Comparison of ENCODE assay signal across 19 cellular contexts in genomic region chr7:31975546-31975945, GRCh38.
A peak's percentile ranks its signal among the peaks of the same experiment; 100 is the strongest.
DNase-seq lines count a peak whose midpoint lies in the region; ATAC-seq, FAIRE-seq and TF ChIP-seq lines count a peak whose summit lies in the region.
"Had no signal": no experiment of that assay in that cellular context is flagged by ENCODE, and none has a peak within 500 bp of the region (broad histone marks: within the 10 kb centered on the region; RNA-seq: fewer than 3 reads in every experiment).

No MANE protein-coding gene starts in this region.

- H3K4me3 ChIP-seq in left ventricle myocardium inferior: no peak overlapping the region
- H3K4me3 ChIP-seq in GM12878: no peak overlapping the region
- H3K4me3 ChIP-seq: HAP-1 had no signal

- no peak overlapping the region for H2AFZ ChIP-seq in GM12878 (ENCODE audit: control insufficient read depth, low read depth, low read length)

- H3K9me3 ChIP-seq in left ventricle myocardium inferior (replicated peaks): peaks cover 11% of the 10 kb centered on the region
- H3K9me3 ChIP-seq in GM12878 (replicated peaks; ENCODE audit: control insufficient read depth, insufficient read depth, low read length): no peaks in the 10 kb centered on the region; the same call in 2 of the 3 replicates
- H3K9me3 ChIP-seq: HAP-1 had no signal

- no peak overlapping the region for H3K4me2 ChIP-seq in GM12878 (ENCODE audit: control insufficient read depth, insufficient read depth)

- H3K27me3 ChIP-seq in left ventricle myocardium inferior (ENCODE audit: low read depth) (no peaks in the 10 kb centered on the region), GM12878 (replicated peaks in 1 of 2; ENCODE audit: control insufficient read depth in 2 of 2, insufficient read depth in 2 of 2, low read length in 1 of 2) (no peaks in the 10 kb centered on the region; a peak in 2 of 4 replicates)

- FAIRE-seq in GM12878 (lab: Jason Lieb, UNC): no peak
- FAIRE-seq: GM12891, GM18507, GM19239, H54 had no signal

- no peaks in the 10 kb centered on the region for H3K79me2 ChIP-seq in GM12878 (ENCODE audit: control insufficient read depth, insufficient read depth, low read length)

- DNase-seq in left ventricle myocardium inferior: no peak
- DNase-seq in cardiac septum (ENCODE audit: low spot score): no peak
- no peak for DNase-seq in GM12878 (ENCODE audit: low read depth, low spot score)
- no peak for DNase-seq in dedifferentiated amniotic fluid mesenchymal stem cell (ENCODE audit: extremely low spot score)
- DNase-seq in NK-92 (lab: John Stamatoyannopoulos, UW; ENCODE audit: unreplicated experiment): no peak
- DNase-seq: C1 segment of cervical spinal cord; Calu3; CD4-positive, alpha-beta memory T cell; COR-L47; DMS53; DMS79 treated with DMSO at 0.1 percent for 48 hours; GOT3; HFFc6 had no signal

- no peaks in the 10 kb centered on the region for H4K20me1 ChIP-seq in GM12878 (ENCODE audit: control insufficient read depth, insufficient read depth)

- H3K36me3 ChIP-seq in left ventricle myocardium inferior (peaks cover 14% of the 10 kb centered on the region), GM12878 (ENCODE audit: control insufficient read depth in 2 of 2, insufficient read depth in 2 of 2, low read length in 1 of 2) (no peaks in the 10 kb centered on the region)
- H3K36me3 ChIP-seq: HAP-1 had no signal

- POLR2A ChIA-PET in GM12878 (lab: Charles Lee): no interaction called here

- intact Hi-C loops in left ventricle myocardium inferior (cut with micrococcal nuclease): no loop called here
- intact Hi-C loops in cardiac septum (cut with DNase I): no loop called here
- intact Hi-C loops in GM12878 (cut with micrococcal nuclease; ENCODE audit: unreplicated experiment): no loop called here

- H3K27ac ChIP-seq in left ventricle myocardium inferior (replicated peaks) (peak overlapping the region; percentile 34), GM12878 (ENCODE audit: control insufficient read depth, insufficient read depth) (no peak overlapping the region)

- RAD21 ChIA-PET in GM12878 (lab: Charles Lee; ENCODE audit: unreplicated experiment): no interaction called here

- TF ChIP-seq RAD21 in GM12878 (IDR thresholded peaks at IDR 0.05; ENCODE audit: insufficient read depth, low read depth, low read length): no peak

- 11% methylated on average over 5 of the region's 5 CpGs for WGBS in GM12878 (ENCODE audit: insufficient coverage, insufficient replicate concordance, low lambda C conversion rate, missing lambda C conversion rate)

- no peak overlapping the region for H3K9ac ChIP-seq in GM12878 (ENCODE audit: control insufficient read depth, insufficient read depth, low read length)

- BruUV-seq in GM12878 (replicated peaks; lab: Mats Ljungman, UMichigan): no TSS peak

- no peak for TF ChIP-seq EP300 in GM12878 (IDR thresholded peaks at IDR 0.05; ENCODE audit: borderline replicate concordance in 1 of 2, control insufficient read depth in 1 of 2, low read depth in 2 of 2, low read length in 2 of 2)

- no peak for TF ChIP-seq CTCF in left ventricle myocardium inferior (IDR thresholded peaks at IDR 0.05; ENCODE audit: borderline replicate concordance)
- TF ChIP-seq CTCF in GM12878 (IDR thresholded peaks at IDR 0.05 in 2 of 3, conservative IDR thresholded peaks at IDR 0.05 in 1 of 3; ENCODE audit: control insufficient read depth in 2 of 3, extremely low read depth in 1 of 3, insufficient read depth in 1 of 3, low read depth in 3 of 3, low read length in 3 of 3): no peak

- ATAC-seq in GM18868 (IDR thresholded peaks at IDR 0.05; ENCODE audit: unreplicated experiment) (peak; percentile 76), GM12878 (no peak; the same call in 1 of the 3 replicates)

- H3K4me1 ChIP-seq in left ventricle myocardium inferior: peaks cover 70% of the 10 kb centered on the region
- no peaks in the 10 kb centered on the region for H3K4me1 ChIP-seq in GM12878 (ENCODE audit: control insufficient read depth, insufficient read depth, low read length)
- H3K4me1 ChIP-seq: HAP-1 had no signal

- CTCF ChIA-PET in GM12878 (lab: Yijun Ruan, JAX): no interaction called here

- in situ Hi-C loops in GM12878 (cut with MboI): no loop called here

- no peak for TF ChIP-seq POLR2A in GM12878 (IDR thresholded peaks at IDR 0.05; ENCODE audit: low read depth, low read length)

- SMC1A ChIA-PET in GM12878 (lab: Charles Lee; ENCODE audit: uncharacterized antibody, unreplicated experiment): no interaction called here

TF ChIP-seq in GM12878, 131 proteins besides CTCF, POLR2A, EP300 and RAD21:
- TF ChIP-seq STAT3 (IDR thresholded peaks at IDR 0.05; ENCODE audit: low read depth, low read length) (no peak), SPI1 (IDR thresholded peaks at IDR 0.05; ENCODE audit: borderline replicate concordance, insufficient read depth, low read depth, low read length) (peak; percentile 42; the same call in 1 of the 2 replicates), TBL1XR1 (IDR thresholded peaks at IDR 0.05; ENCODE audit: low read depth, low read length) (no peak), ZNF24 (IDR thresholded peaks at IDR 0.05) (no peak), WRNIP1 (IDR thresholded peaks at IDR 0.05; ENCODE audit: borderline replicate concordance, low read depth, low read length) (no peak), EED (IDR thresholded peaks at IDR 0.05; ENCODE audit: low read depth) (no peak)
